8 cellular contexts compared by ENCODE assay signal in genomic region chr19:1027953-1028902, GRCh38.
A peak's percentile ranks its signal among the peaks of the same experiment; 100 is the strongest.
DNase-seq lines count a peak whose midpoint lies in the region; ATAC-seq, FAIRE-seq and TF ChIP-seq lines count a peak whose summit lies in the region.

No MANE protein-coding gene starts in this region.

- H3K4me3 ChIP-seq in choroid plexus epithelial cell (ENCODE audit: low read depth, low read length), result peak overlapping the region; percentile 96

- peak overlapping the region; percentile 96 to 97 for H3K4me3 Mint-ChIP-seq in stimulated activated naive B cell treated with anti-CD40 and anti-IgM and Interleukin-4, amounts not matched to agents 10 μg/mL and 1 μg/mL and 100 μg/mL, for 72 hours

- H3K27me3 Mint-ChIP-seq in stimulated activated naive B cell treated with anti-CD40 and anti-IgM and Interleukin-4, amounts not matched to agents 10 μg/mL and 1 μg/mL and 100 μg/mL, for 72 hours, result no peaks in the 10 kb centered on the region

- FAIRE-seq in HTR-8/SVneo (lab: Jason Lieb, UNC), result peak; percentile 93

- H3K36me3 Mint-ChIP-seq in stimulated activated naive B cell treated with anti-CD40 and anti-IgM and Interleukin-4, amounts not matched to agents 10 μg/mL and 1 μg/mL and 100 μg/mL, for 72 hours, result peaks cover 25 to 36% of the 10 kb centered on the region in 2 donors

- peaks cover 22 to 33% of the 10 kb centered on the region in 2 donors for H3K4me1 Mint-ChIP-seq in stimulated activated naive B cell treated with anti-CD40 and anti-IgM and Interleukin-4, amounts not matched to agents 10 μg/mL and 1 μg/mL and 100 μg/mL, for 72 hours

- H3K9me3 Mint-ChIP-seq in stimulated activated naive B cell treated with anti-CD40 and anti-IgM and Interleukin-4, amounts not matched to agents 10 μg/mL and 1 μg/mL and 100 μg/mL, for 72 hours, result peaks cover 0 to under 1% of the 10 kb centered on the region in 2 donors

- ATAC-seq in stimulated activated naive B cell treated with anti-CD40 and anti-IgM and Interleukin-4, amounts not matched to agents 10 μg/mL and 1 μg/mL and 100 μg/mL, for 72 hours (replicated peaks), result peak; percentile 50 to 60
- no peak for ATAC-seq in GM19023 (IDR thresholded peaks at IDR 0.05; ENCODE audit: unreplicated experiment)

- no peak for TF ChIP-seq CTCF in choroid plexus epithelial cell (conservative IDR thresholded peaks at IDR 0.05; ENCODE audit: low read depth, low read length)

- H3K27ac Mint-ChIP-seq in stimulated activated naive B cell treated with anti-CD40 and anti-IgM and Interleukin-4, amounts not matched to agents 10 μg/mL and 1 μg/mL and 100 μg/mL, for 72 hours, result peak overlapping the region; percentile 59

- DNase-seq in GM03348 (ENCODE audit: low spot score), result peak; percentile 96
- peak; percentile 84 for DNase-seq in HTR-8/SVneo (ENCODE audit: insufficient read length, low spot score)
- peak; percentile 89 for DNase-seq in T1000 (lab: John Stamatoyannopoulos, UW)
- DNase-seq in choroid plexus epithelial cell (ENCODE audit: low read depth), result peak; percentile 97
- peak; percentile 93 for DNase-seq in left kidney (ENCODE audit: low read depth, low spot score)
- no peak for DNase-seq in stimulated activated naive B cell treated with anti-CD40 and anti-IgM and Interleukin-4, amounts not matched to agents 10 μg/mL and 1 μg/mL and 100 μg/mL, for 72 hours
- no peak for DNase-seq in hippocampal formation (lab: John Stamatoyannopoulos, UW)

Comparison
In these comparisons a context has a peak if more than half of its experiments do, and no peak if none do; other contexts are left out.
1. DNase-seq: peak in GM03348 (single experiment), HTR-8/SVneo (single experiment), T1000 (single experiment), choroid plexus epithelial cell (single experiment) and left kidney (single experiment); none in stimulated activated naive B cell treated with anti-CD40 and anti-IgM and Interleukin-4, amounts not matched to agents 10 μg/mL and 1 μg/mL and 100 μg/mL, for 72 hours (single experiment) and hippocampal formation (0 of 2).